In the genomic region with DNA sequence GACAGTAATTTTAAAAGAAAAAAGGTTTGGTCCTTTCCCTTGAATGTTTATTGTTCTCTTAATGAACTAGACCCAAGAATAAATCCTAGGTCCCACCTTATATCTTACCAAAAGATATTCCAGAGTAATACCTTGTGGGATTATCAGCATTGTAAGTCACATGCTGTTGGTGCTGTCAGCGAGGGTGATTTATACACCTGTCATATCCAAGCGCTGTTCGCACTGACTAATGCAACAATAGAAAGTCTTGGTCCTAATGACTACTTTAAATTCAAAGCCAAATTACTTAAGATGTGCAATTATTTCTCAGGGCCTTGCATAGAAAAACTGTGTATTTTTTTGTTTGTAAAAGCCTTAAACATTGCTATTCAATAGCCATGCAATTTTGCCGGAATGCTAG, we compare ENCODE assay signal across 36 cellular contexts. TPM values are rescaled to one million over a fixed set of nuclear protein-coding genes. Genes with fewer than 3 reads are reported as not detected.
"Had no signal": no experiment of that assay in that cellular context is flagged by ENCODE, and none has a peak within 500 bp of the region (broad histone marks: within the 10 kb centered on the region; RNA-seq: fewer than 3 reads in every experiment).

No MANE protein-coding gene starts in this region.

- DNase-seq: activated B cell treated with CpG ODN at 0.5 μM for 24 hours; activated CD4-positive, alpha-beta memory T cell treated with anti-CD3 and anti-CD28 coated beads for 36 hours; activated CD4-positive, alpha-beta T cell treated with anti-CD3 and anti-CD28 coated beads for 4 hours; activated CD4-positive, alpha-beta T cell treated with anti-CD3 and anti-CD28 coated beads, Interleukin-2, amount 10 ng/mL, durations not matched to agents 7 days and 5 days; activated CD4-positive, alpha-beta T cell treated with anti-CD3 and anti-CD28 coated beads, Interleukin-2, amount 50 U/mL, for 4 hours; activated CD4-positive, CD25-positive, alpha-beta regulatory T cell treated with anti-CD3 and anti-CD28 coated beads, Interleukin-2, amount 50 U/mL, for 72 hours; activated CD8-positive, alpha-beta memory T cell treated with anti-CD3 and anti-CD28 coated beads, Interleukin-2, amount 50 U/mL, for 4 hours; activated CD8-positive, alpha-beta T cell treated with anti-CD3 and anti-CD28 coated beads for 36 hours; activated effector memory CD4-positive, alpha-beta T cell treated with anti-CD3 and anti-CD28 coated beads, Interleukin-2, amount 50 U/mL, for 16 hours; activated gamma-delta T cell treated with Interleukin-2 at 50 U/mL for 16 hours; activated naive CD4-positive, alpha-beta T cell; activated naive CD4-positive, alpha-beta T cell treated with anti-CD3 and anti-CD28 coated beads for 36 hours; activated naive CD4-positive, alpha-beta T cell treated with anti-CD3 and anti-CD28 coated beads, Interleukin-2, amount 50 U/mL, for 16 hours; activated naive CD8-positive, alpha-beta T cell treated with anti-CD3 and anti-CD28 coated beads for 36 hours; activated T-cell treated with anti-CD3 and anti-CD28 coated beads for 4 hours; activated T-cell treated with anti-CD3 and anti-CD28 coated beads, Interleukin-2, amount 50 U/mL, for 1 hour; activated T-cell treated with anti-CD3 and anti-CD28 coated beads, Interleukin-2, amount 50 U/mL, for 4 hours; activated T-cell treated with anti-CD3 and anti-CD28 coated beads, Interleukin-2, amount 50 U/mL, for 72 hours; adrenal gland; amniotic stem cell; aorta; body of pancreas; brain microvascular endothelial cell; central memory CD4-positive, alpha-beta T cell; T-helper 1 cell; T-helper 2 cell; T-helper 9 cell had no signal

- H3K27me3 ChIP-seq: brain microvascular endothelial cell had no signal

- H3K4me1 Mint-ChIP-seq: activated CD4-positive, alpha-beta T cell treated with anti-CD3 and anti-CD28 coated beads, Interleukin-2, amount 10 ng/mL, durations not matched to agents 7 days and 5 days had no signal

- H3K27ac ChIP-seq: adrenal gland, body of pancreas, brain microvascular endothelial cell, breast epithelium, VCaP had no signal

- H3K27ac Mint-ChIP-seq: activated B cell treated with CpG ODN at 0.5 μM for 24 hours; activated CD4-positive, alpha-beta memory T cell treated with anti-CD3 and anti-CD28 coated beads for 36 hours; activated CD4-positive, alpha-beta T cell treated with anti-CD3 and anti-CD28 coated beads, Interleukin-2, amount 10 ng/mL, durations not matched to agents 7 days and 5 days; activated CD8-positive, alpha-beta T cell treated with anti-CD3 and anti-CD28 coated beads for 36 hours; activated naive CD4-positive, alpha-beta T cell treated with anti-CD3 and anti-CD28 coated beads for 36 hours; activated naive CD4-positive, alpha-beta T cell treated with anti-CD3 and anti-CD28 coated beads, Interleukin-2, amount 50 U/mL, for 72 hours; activated naive CD8-positive, alpha-beta T cell treated with anti-CD3 and anti-CD28 coated beads for 36 hours; activated T-cell treated with anti-CD3 and anti-CD28 coated beads, Interleukin-2, amount 50 U/mL, for 72 hours; activated T-helper 1 cell treated with anti-CD3 and anti-CD28 coated beads, Interleukin-12 subunit alpha, Interleukin-12 subunit beta, Interleukin-2, Interleukin-4 antibody, amounts not matched to agents 30 ng/mL and 10 ng/mL and 1 ng/mL, durations not matched to agents 14 hours and 24 hours and 36 hours; activated T-helper 17 cell treated with anti-CD3 and anti-CD28 coated beads, Interleukin-2, amount 50 U/mL, for 72 hours; T-helper 1 cell treated with Interleukin-12 subunit alpha and Interleukin-12 subunit beta and Interleukin-4 antibody, amounts not matched to agents 30 μg/mL and 1 μg/mL, for 36 hours; T-helper 2 cell treated with Interferon-gamma antibody and Interleukin-4, amounts not matched to agents 5 μg/mL and 100 μg/mL, for 36 hours had no signal

- H3K36me3 Mint-ChIP-seq: activated CD4-positive, alpha-beta memory T cell treated with anti-CD3 and anti-CD28 coated beads for 36 hours; activated naive CD4-positive, alpha-beta T cell treated with anti-CD3 and anti-CD28 coated beads, Interleukin-2, amount 50 U/mL, for 72 hours; activated naive CD8-positive, alpha-beta T cell treated with anti-CD3 and anti-CD28 coated beads for 36 hours had no signal

- FAIRE-seq: astrocyte, TTC549 had no signal

- H3K36me3 ChIP-seq: adrenal gland, brain microvascular endothelial cell, breast epithelium had no signal

- ATAC-seq: activated CD8-positive, alpha-beta T cell treated with anti-CD3 and anti-CD28 coated beads for 36 hours; activated naive CD4-positive, alpha-beta T cell treated with anti-CD3 and anti-CD28 coated beads, Interleukin-2, amount 50 U/mL, for 72 hours; activated T-cell treated with anti-CD3 and anti-CD28 coated beads, Interleukin-2, amount 50 U/mL, for 4 hours; activated T-cell treated with anti-CD3 and anti-CD28 coated beads, Interleukin-2, amount 50 U/mL, for 72 hours; activated T-helper 17 cell treated with anti-CD3 and anti-CD28 coated beads, Interleukin-2, amount 50 U/mL, for 72 hours; body of pancreas had no signal

- H3K9me3 ChIP-seq: adrenal gland, body of pancreas, breast epithelium had no signal

- H3K9me3 Mint-ChIP-seq: activated B cell treated with CpG ODN at 0.5 μM for 24 hours; activated CD4-positive, alpha-beta memory T cell treated with anti-CD3 and anti-CD28 coated beads for 36 hours; activated CD4-positive, alpha-beta T cell treated with anti-CD3 and anti-CD28 coated beads, Interleukin-2, amount 10 ng/mL, durations not matched to agents 7 days and 5 days; activated CD8-positive, alpha-beta T cell treated with anti-CD3 and anti-CD28 coated beads for 36 hours; activated naive CD4-positive, alpha-beta T cell treated with anti-CD3 and anti-CD28 coated beads for 36 hours; activated naive CD4-positive, alpha-beta T cell treated with anti-CD3 and anti-CD28 coated beads, Interleukin-2, amount 50 U/mL, for 72 hours; activated naive CD8-positive, alpha-beta T cell treated with anti-CD3 and anti-CD28 coated beads for 36 hours; activated T-cell treated with anti-CD3 and anti-CD28 coated beads, Interleukin-2, amount 50 U/mL, for 4 hours; activated T-cell treated with anti-CD3 and anti-CD28 coated beads, Interleukin-2, amount 50 U/mL, for 72 hours; activated T-helper 1 cell treated with anti-CD3 and anti-CD28 coated beads, Interleukin-12 subunit alpha, Interleukin-12 subunit beta, Interleukin-2, Interleukin-4 antibody, amounts not matched to agents 30 ng/mL and 10 ng/mL and 1 ng/mL, durations not matched to agents 14 hours and 24 hours and 36 hours; activated T-helper 17 cell treated with anti-CD3 and anti-CD28 coated beads, Interleukin-2, amount 50 U/mL, for 72 hours; T-helper 1 cell treated with Interleukin-12 subunit alpha and Interleukin-12 subunit beta and Interleukin-4 antibody, amounts not matched to agents 30 μg/mL and 1 μg/mL, for 36 hours; T-helper 2 cell treated with Interferon-gamma antibody and Interleukin-4, amounts not matched to agents 5 μg/mL and 100 μg/mL, for 36 hours had no signal

- H3K4me3 ChIP-seq: adrenal gland, body of pancreas, breast epithelium had no signal

- H3K4me3 Mint-ChIP-seq: activated B cell treated with CpG ODN at 0.5 μM for 24 hours; activated CD4-positive, alpha-beta memory T cell treated with anti-CD3 and anti-CD28 coated beads for 36 hours; activated CD4-positive, alpha-beta T cell treated with anti-CD3 and anti-CD28 coated beads, Interleukin-2, amount 10 ng/mL, durations not matched to agents 7 days and 5 days; activated CD8-positive, alpha-beta T cell treated with anti-CD3 and anti-CD28 coated beads for 36 hours; activated naive CD4-positive, alpha-beta T cell treated with anti-CD3 and anti-CD28 coated beads for 36 hours; activated naive CD8-positive, alpha-beta T cell treated with anti-CD3 and anti-CD28 coated beads for 36 hours; activated T-cell treated with anti-CD3 and anti-CD28 coated beads, Interleukin-2, amount 50 U/mL, for 4 hours; activated T-cell treated with anti-CD3 and anti-CD28 coated beads, Interleukin-2, amount 50 U/mL, for 72 hours; activated T-helper 1 cell treated with anti-CD3 and anti-CD28 coated beads, Interleukin-12 subunit alpha, Interleukin-12 subunit beta, Interleukin-2, Interleukin-4 antibody, amounts not matched to agents 30 ng/mL and 10 ng/mL and 1 ng/mL, durations not matched to agents 14 hours and 24 hours and 36 hours; activated T-helper 17 cell treated with anti-CD3 and anti-CD28 coated beads, Interleukin-2, amount 50 U/mL, for 72 hours; T-helper 1 cell treated with Interleukin-12 subunit alpha and Interleukin-12 subunit beta and Interleukin-4 antibody, amounts not matched to agents 30 μg/mL and 1 μg/mL, for 36 hours; T-helper 2 cell treated with Interferon-gamma antibody and Interleukin-4, amounts not matched to agents 5 μg/mL and 100 μg/mL, for 36 hours had no signal

RNA-seq across cellular contexts. Expression of a gene that starts 6.9 kb away (rescaled TPM):
- total RNA-seq: activated B cell treated with CpG ODN at 0.5 μM for 24 hours; activated CD4-positive, alpha-beta memory T cell treated with anti-CD3 and anti-CD28 coated beads for 36 hours; activated CD4-positive, alpha-beta T cell treated with anti-CD3 and anti-CD28 coated beads, Interleukin-2, amount 10 ng/mL, durations not matched to agents 7 days and 5 days; activated naive CD4-positive, alpha-beta T cell treated with anti-CD3 and anti-CD28 coated beads for 36 hours; activated naive CD4-positive, alpha-beta T cell treated with anti-CD3 and anti-CD28 coated beads, Interleukin-2, amount 50 U/mL, for 72 hours; activated T-cell treated with anti-CD3 and anti-CD28 coated beads, Interleukin-2, amount 50 U/mL, for 4 hours; activated T-cell treated with anti-CD3 and anti-CD28 coated beads, Interleukin-2, amount 50 U/mL, for 72 hours; astrocyte had no signal
